In the genomic region with DNA sequence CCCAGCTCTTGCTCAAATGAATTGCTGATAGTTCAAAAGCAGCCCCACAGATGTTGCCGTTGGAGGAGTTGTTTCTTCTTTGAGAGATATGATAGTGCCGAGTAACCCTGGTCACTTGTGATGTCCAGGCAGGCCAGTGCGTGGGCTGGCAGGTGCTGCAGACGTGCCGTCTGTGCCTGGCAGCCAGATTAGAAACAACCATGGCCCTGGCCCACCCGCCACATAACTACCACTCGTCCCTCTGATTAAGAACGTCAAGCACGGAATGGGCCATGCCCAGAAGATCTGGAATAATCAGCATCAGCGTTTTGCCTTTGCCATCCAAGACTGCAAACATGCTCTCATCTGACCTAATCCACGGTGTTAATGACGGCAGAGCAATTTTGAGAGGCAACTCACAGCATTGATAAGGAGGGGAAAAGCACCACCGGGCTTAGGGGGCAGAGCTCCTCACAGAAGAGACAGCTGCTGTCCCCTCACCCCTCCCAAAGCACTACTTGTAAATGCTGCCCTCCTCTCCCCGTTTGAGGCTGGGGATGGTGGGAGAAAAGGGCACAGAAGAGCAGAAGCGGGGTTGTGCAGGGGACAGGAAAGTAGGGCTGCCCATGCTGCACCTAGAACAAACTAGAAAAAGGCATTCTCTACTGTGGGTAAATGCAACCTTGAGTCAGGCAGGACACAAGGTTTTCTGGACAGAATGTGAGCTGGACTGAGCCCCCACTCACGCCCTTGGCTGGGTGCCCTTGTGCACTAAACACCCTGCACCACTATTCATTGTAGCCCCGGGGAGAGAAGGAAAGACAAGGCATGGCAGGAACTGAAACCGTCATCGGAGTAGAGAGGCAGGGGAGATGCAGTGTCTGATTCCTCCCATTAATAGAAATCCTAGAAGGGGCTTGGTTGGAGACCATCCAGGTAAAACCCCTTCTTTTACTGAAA, we compare ENCODE assay signal across 15 cellular contexts. TPM values are rescaled to one million over a fixed set of nuclear protein-coding genes. Genes with fewer than 3 reads are reported as not detected.
"Had no signal": no experiment of that assay in that cellular context is flagged by ENCODE, and none has a peak within 500 bp of the region (broad histone marks: within the 10 kb centered on the region; RNA-seq: fewer than 3 reads in every experiment).

No MANE protein-coding gene starts in this region.

- H3K4me3 ChIP-seq: transverse colon had no signal

- H3K36me3 ChIP-seq: transverse colon had no signal

- H3K9me3 ChIP-seq: transverse colon had no signal

- H3K9ac ChIP-seq: parathyroid adenoma had no signal

- H3K27ac ChIP-seq: parathyroid adenoma, transverse colon had no signal

- H2AFZ ChIP-seq: parathyroid adenoma had no signal

- DNase-seq: activated CD4-positive, alpha-beta T cell treated with anti-CD3 and anti-CD28 coated beads, Interleukin-2, amount 50 U/mL, for 4 hours; activated CD4-positive, CD25-positive, alpha-beta regulatory T cell treated with anti-CD3 and anti-CD28 coated beads, Interleukin-2, amount 50 U/mL, for 72 hours; activated gamma-delta T cell treated with Interleukin-2 at 50 U/mL for 16 hours; activated T-cell treated with anti-CD3 and anti-CD28 coated beads, Interleukin-2, amount 50 U/mL, for 4 hours; effector CD8-positive, alpha-beta T cell; kidney; small intestine; SW 1271; transverse colon had no signal

- FAIRE-seq: colon, frontal cortex, kidney, small intestine had no signal

- H3K27ac Mint-ChIP-seq: T-helper 2 cell treated with Interferon-gamma antibody and Interleukin-4, amounts not matched to agents 5 μg/mL and 100 μg/mL, for 36 hours had no signal

- H3K79me2 ChIP-seq: parathyroid adenoma had no signal

- H3K4me3 Mint-ChIP-seq: activated T-cell treated with anti-CD3 and anti-CD28 coated beads, Interleukin-2, amount 50 U/mL, for 4 hours; T-helper 2 cell treated with Interferon-gamma antibody and Interleukin-4, amounts not matched to agents 5 μg/mL and 100 μg/mL, for 36 hours had no signal

- ATAC-seq: activated T-cell treated with anti-CD3 and anti-CD28 coated beads, Interleukin-2, amount 50 U/mL, for 4 hours had no signal

- H3K9me3 Mint-ChIP-seq: activated T-cell treated with anti-CD3 and anti-CD28 coated beads, Interleukin-2, amount 50 U/mL, for 4 hours; neural crest cell; T-helper 2 cell treated with Interferon-gamma antibody and Interleukin-4, amounts not matched to agents 5 μg/mL and 100 μg/mL, for 36 hours had no signal

RNA-seq across cellular contexts. Expression of gene CPNE5, which starts 5.3 kb away (rescaled TPM):
- total RNA-seq: fibroblast of lung had no signal
